ENCODE assay signal across 9 cellular contexts in the genomic region with DNA sequence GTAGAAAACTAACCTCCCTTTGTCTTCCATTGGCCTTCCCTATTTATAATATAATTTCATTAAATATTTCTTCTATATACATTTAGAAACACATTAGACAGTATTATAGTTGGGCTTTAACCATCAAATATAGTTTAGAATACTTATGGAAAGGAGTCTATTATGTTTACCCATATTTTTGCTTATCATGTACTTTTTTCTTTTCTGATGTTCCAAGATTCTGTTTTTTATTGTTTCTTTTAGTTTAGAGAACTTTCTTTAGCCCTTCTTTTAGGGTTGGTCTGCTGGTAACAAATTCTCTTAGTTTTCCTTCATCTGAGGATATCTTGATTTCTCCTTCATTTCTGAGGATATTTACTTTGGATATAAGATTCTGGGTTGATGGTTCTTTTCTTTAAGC. TPM values are rescaled to one million over a fixed set of nuclear protein-coding genes. Genes with fewer than 3 reads are reported as not detected.
"Had no signal": no experiment of that assay in that cellular context is flagged by ENCODE, and none has a peak within 500 bp of the region (broad histone marks: within the 10 kb centered on the region; RNA-seq: fewer than 3 reads in every experiment).

No MANE protein-coding gene starts in this region.

- FAIRE-seq: H1, H54, HTR-8/SVneo had no signal

- H3K4me3 Mint-ChIP-seq: GM23338, H9 had no signal

- H2AFZ ChIP-seq: GM23338 had no signal

- DNase-seq: H9, HCEC 1CT, IMR-90, KBM-7 had no signal

- H3K4me2 ChIP-seq: GM23338 had no signal

- H3K4me3 ChIP-seq: GM23338 had no signal

- ATAC-seq: GM23338 had no signal

- H3K27ac Mint-ChIP-seq: GM23338 had no signal

RNA-seq across cellular contexts. Expression of gene SH3GL3, which starts 23.8 kb away (rescaled TPM):
- total RNA-seq: HT-29, IMR-90 had no signal
- polyA plus RNA-seq: IMR-90 had no signal
